In genomic region chr3:39260957-39261356, GRCh38 we compare ENCODE assay signal across 8 cellular contexts. TPM values are rescaled to one million over a fixed set of nuclear protein-coding genes. Genes with fewer than 3 reads are reported as not detected.
DNase-seq lines count a peak whose midpoint lies in the region; FAIRE-seq and TF ChIP-seq lines count a peak whose summit lies in the region.

No MANE protein-coding gene starts in this region.

- FAIRE-seq in GM19239 (lab: Jason Lieb, UNC) (peak; percentile 89), keratinocyte (lab: Jason Lieb, UNC) (peak; percentile 96)

- H4K20me1 ChIP-seq in mammary epithelial cell (ENCODE audit: insufficient read depth, low read length) = no peaks in the 10 kb centered on the region
- H4K20me1 ChIP-seq in keratinocyte (ENCODE audit: control insufficient read depth, extremely low read depth, insufficient read depth, low read length) = no peaks in the 10 kb centered on the region

- no TSS peak for BruUV-seq in mammary epithelial cell (replicated peaks; lab: Mats Ljungman, UMichigan)

- peaks cover 34 to 36% of the 10 kb centered on the region in 2 donors for H3K36me3 Mint-ChIP-seq in CD14-positive monocyte

- H3K27me3 ChIP-seq in mammary epithelial cell (ENCODE audit: insufficient read depth, low read length) = no peaks in the 10 kb centered on the region
- peaks cover 36% of the 10 kb centered on the region for H3K27me3 ChIP-seq in keratinocyte (ENCODE audit: control insufficient read depth, extremely low read depth, insufficient read depth, low read length)

- TF ChIP-seq CTCF in CD14-positive monocyte (IDR thresholded peaks at IDR 0.05) (peak; percentile 78), mammary epithelial cell (conservative IDR thresholded peaks at IDR 0.05 in 1 of 2, IDR thresholded peaks at IDR 0.05 in 1 of 2; ENCODE audit: extremely low read depth in 1 of 2, insufficient read depth in 1 of 2, low read depth in 1 of 2, low read length in 2 of 2) (peak; percentile 43 to 62), keratinocyte (optimal IDR thresholded peaks at IDR 0.05 in 1 of 3, IDR thresholded peaks at IDR 0.05 in 1 of 3, conservative IDR thresholded peaks at IDR 0.05 in 1 of 3; ENCODE audit: extremely low read depth in 1 of 3, insufficient read depth in 2 of 3, low read length in 3 of 3) (peak; percentile 40 to 62 (median 45))

- H3K4me3 Mint-ChIP-seq in CD14-positive monocyte = peak overlapping the region in 1 of 2 donors; percentile 26

- H3K9me3 ChIP-seq in mammary epithelial cell (replicated peaks; ENCODE audit: insufficient read depth, low read length) (no peaks in the 10 kb centered on the region), keratinocyte (ENCODE audit: control insufficient read depth, low read depth, low read length) (no peaks in the 10 kb centered on the region)

- CTCF ChIA-PET in mammary epithelial cell (lab: Charles Lee; ENCODE audit: low non-redundant PET) = no interaction called here

- in situ Hi-C loops in mammary epithelial cell (cut with MboI; ENCODE audit: low sequenced_read_pairs in 2 of 2) = loop anchor here in 1 of 2 donors (25.0 kb wide), 1 partner anchor 149 kb away; the partner anchor contains the start of genes GORASP1 and TTC21A

- H3K4me1 Mint-ChIP-seq in CD14-positive monocyte = peaks cover 93% of the 10 kb centered on the region

- peak overlapping the region; percentile 93 to 97 (median 95) for H3K27ac Mint-ChIP-seq in CD14-positive monocyte

- H3K79me2 ChIP-seq in mammary epithelial cell (ENCODE audit: insufficient read depth, low read length) (no peaks in the 10 kb centered on the region), keratinocyte (ENCODE audit: control insufficient read depth, insufficient read depth, low read length) (no peaks in the 10 kb centered on the region)

- no peak overlapping the region for H2AFZ ChIP-seq in mammary epithelial cell (ENCODE audit: low read depth, low read length)
- no peak overlapping the region for H2AFZ ChIP-seq in keratinocyte (ENCODE audit: control insufficient read depth, low read length)

- no peak overlapping the region for H3K9ac ChIP-seq in mammary epithelial cell (ENCODE audit: insufficient read depth, low read length)
- H3K9ac ChIP-seq in keratinocyte (ENCODE audit: control insufficient read depth, extremely low read depth, insufficient read depth, low read length) = no peak overlapping the region

- H3K4me2 ChIP-seq in mammary epithelial cell (ENCODE audit: insufficient read depth, low read depth, low read length) = peak overlapping the region; percentile 26
- H3K4me2 ChIP-seq in keratinocyte (ENCODE audit: control insufficient read depth, extremely low read depth, insufficient read depth, low read depth, low read length) = peak overlapping the region; percentile 42

- H3K4me1 ChIP-seq in mammary epithelial cell (ENCODE audit: insufficient read depth, low read length) = peaks cover 6% of the 10 kb centered on the region
- peaks cover 9% of the 10 kb centered on the region for H3K4me1 ChIP-seq in keratinocyte (ENCODE audit: control insufficient read depth, extremely low read depth, insufficient read depth, low read length)

- H3K4me3 ChIP-seq in mammary epithelial cell (replicated peaks in 1 of 3; ENCODE audit: insufficient read depth in 1 of 3, low read depth in 2 of 3, low read length in 3 of 3) (no peak overlapping the region), keratinocyte (ENCODE audit: control insufficient read depth in 2 of 3, extremely low read depth in 1 of 3, insufficient read depth in 2 of 3, low read depth in 1 of 3, low read length in 3 of 3) (no peak overlapping the region)

- peak overlapping the region; percentile 70 for H3K27ac ChIP-seq in mammary epithelial cell (ENCODE audit: insufficient read depth, low read depth, low read length)
- H3K27ac ChIP-seq in keratinocyte (ENCODE audit: control insufficient read depth, insufficient read depth, low read length) = no peak overlapping the region

- peaks cover 0 to 5% (median 0%) of the 10 kb centered on the region in 7 donors for H3K9me3 Mint-ChIP-seq in CD14-positive monocyte

- H3K27me3 Mint-ChIP-seq in CD14-positive monocyte (ENCODE audit: low read depth in 3 of 3) = no peaks in the 10 kb centered on the region

- dilution Hi-C loops in mammary epithelial cell (cut with HindIII; ENCODE audit: low sequenced_read_pairs) = no loop called here
- dilution Hi-C loops in keratinocyte (cut with MboI; ENCODE audit: extremely low pct_ligation_motif_present, low sequenced_read_pairs) = no loop called here

- DNase-seq in CD14-positive monocyte (ENCODE audit: low spot score) (peak; percentile 95), GM19239 (ENCODE audit: insufficient read length, low spot score) (peak; percentile 42), HUDEP-2 (lab: John Stamatoyannopoulos, UW; ENCODE audit: unreplicated experiment in 76 of 76) (peak in 70 of 76 experiments; percentile 4 to 84 (median 50)), T follicular helper cell (ENCODE audit: low read depth) (peak; percentile 29), mammary epithelial cell (peak; percentile 89), keratinocyte (ENCODE audit: low read depth, low spot score) (peak; percentile 41), islet precursor cell (no peak)
- DNase-seq in stimulated activated CD4-positive, alpha-beta T cell treated with anti-CD3 and anti-CD28 coated beads, Interleukin-2, amount 100 ng/mL, for 4 hours (ENCODE audit: low read depth) = peak; percentile 4

- no peaks in the 10 kb centered on the region for H3K36me3 ChIP-seq in mammary epithelial cell (ENCODE audit: insufficient read depth, low read length)
- no peaks in the 10 kb centered on the region for H3K36me3 ChIP-seq in keratinocyte (ENCODE audit: control insufficient read depth in 2 of 2, extremely low read depth in 1 of 2, insufficient read depth in 2 of 2, low read length in 2 of 2)

- no peaks in the 10 kb centered on the region for H3K9me1 ChIP-seq in keratinocyte (ENCODE audit: control insufficient read depth, extremely low read depth, insufficient read depth, low read length)

- 0% methylated on average over 7 of the region's 7 CpGs for WGBS in mammary epithelial cell (ENCODE audit: low coverage, missing lambda C conversion rate)

- intact Hi-C loops in CD14-positive monocyte (cut with micrococcal nuclease) (no loop called here), mammary epithelial cell (cut with micrococcal nuclease) (loop anchor here (1.0 kb wide), 5 partner anchors 27 to 135 kb away; no protein-coding TSS in a partner anchor)

RNA-seq across cellular contexts. Expression of gene CX3CR1, which starts 18.9 kb away (rescaled TPM):
- polyA plus RNA-seq in CD14-positive monocyte = 100 to 1,000 TPM; 184 to 405 TPM
- not detected for total RNA-seq in mammary epithelial cell
- not detected for polyA plus RNA-seq in mammary epithelial cell
- not detected for polyA minus RNA-seq in mammary epithelial cell
- polyA plus RNA-seq in keratinocyte = 0.05 TPM in 2 of 3 replicates, not detected in the other
- polyA plus RNA-seq in keratinocyte (2011; ENCODE audit: low read depth) = not detected
- polyA plus RNA-seq in keratinocyte (2011; cell fraction: cytosol; rRNA removed) = not detected in 2 replicates
- polyA plus RNA-seq in keratinocyte (2011; cell fraction: nucleus; rRNA removed) = 0.03 TPM in 1 of 2 replicates, not detected in the other
- not detected in 2 replicates for polyA plus RNA-seq in keratinocyte (2012; ENCODE audit: low replicate concordance)
- polyA minus RNA-seq in keratinocyte = 0.23 TPM in 1 of 3 replicates, not detected in the others
- not detected for polyA minus RNA-seq in keratinocyte (2011; cell fraction: cytosol; rRNA and poly(A)+ RNA removed)
- polyA minus RNA-seq in keratinocyte (2011; cell fraction: nucleus; rRNA and poly(A)+ RNA removed) = not detected in 2 replicates

Comparison
In these comparisons a context has a peak if more than half of its experiments do, and no peak if none do; other contexts are left out.
1. RNA of gene CX3CR1, which starts 18.9 kb away (polyA plus RNA-seq): 184 to 405 TPM in CD14-positive monocyte; 0.03 to 0.05 TPM in keratinocyte and not detected in mammary epithelial cell (single experiment); every median in the first group is over 100 times any median in the second.
2. Peak in every context shown above with its lines, with median percentiles within 50 percentile points of each other: CTCF ChIP-seq.